In genomic region chr2:56117764-56118163, GRCh38 we compare ENCODE assay signal across 23 cellular contexts.
DNase-seq lines count a peak whose midpoint lies in the region; ATAC-seq, FAIRE-seq and TF ChIP-seq lines count a peak whose summit lies in the region.
"Had no signal": no experiment of that assay in that cellular context is flagged by ENCODE, and none has a peak within 500 bp of the region (broad histone marks: within the 10 kb centered on the region; RNA-seq: fewer than 3 reads in every experiment).

No MANE protein-coding gene starts in this region.

- H3K9me3 ChIP-seq in NT2/D1 (ENCODE audit: insufficient read depth, low read length) (no peaks in the 10 kb centered on the region), esophagus muscularis mucosa (no peaks in the 10 kb centered on the region), keratinocyte (ENCODE audit: control insufficient read depth, low read depth, low read length) (no peaks in the 10 kb centered on the region), upper lobe of right lung (no peaks in the 10 kb centered on the region)
- H3K9me3 ChIP-seq: neutrophil, prostate gland had no signal

- dilution Hi-C loops in keratinocyte (cut with MboI; ENCODE audit: extremely low pct_ligation_motif_present, low sequenced_read_pairs) = no loop called here

- TF ChIP-seq CTCF in esophagus muscularis mucosa (IDR thresholded peaks at IDR 0.05) (no peak), keratinocyte (optimal IDR thresholded peaks at IDR 0.05 in 1 of 3, IDR thresholded peaks at IDR 0.05 in 1 of 3, conservative IDR thresholded peaks at IDR 0.05 in 1 of 3; ENCODE audit: extremely low read depth in 1 of 3, insufficient read depth in 2 of 3, low read length in 3 of 3) (no peak), upper lobe of right lung (IDR thresholded peaks at IDR 0.05) (no peak)

- H3K4me1 ChIP-seq in NT2/D1 (ENCODE audit: insufficient read depth, insufficient read length) (peaks cover 3% of the 10 kb centered on the region), esophagus muscularis mucosa (no peaks in the 10 kb centered on the region), keratinocyte (ENCODE audit: control insufficient read depth, extremely low read depth, insufficient read depth, low read length) (peaks cover 7% of the 10 kb centered on the region), upper lobe of right lung (no peaks in the 10 kb centered on the region)
- H3K4me1 ChIP-seq: prostate gland had no signal

- no peak for FAIRE-seq in keratinocyte (lab: Jason Lieb, UNC)
- FAIRE-seq: A204.1, HTR-8/SVneo had no signal

- peak; percentile 24 for DNase-seq in H4 (ENCODE audit: low spot score)
- DNase-seq in NT2/D1 (ENCODE audit: low read depth, low spot score) = no peak
- peak; percentile 50 for DNase-seq in esophagus muscularis mucosa (ENCODE audit: extremely low spot score)
- no peak for DNase-seq in keratinocyte (ENCODE audit: low read depth, low spot score)
- DNase-seq in SK-N-DZ (ENCODE audit: low spot score) = no peak
- DNase-seq in upper lobe of right lung = no peak
- no peak for DNase-seq in stimulated activated CD4-positive, alpha-beta T cell treated with anti-CD3 and anti-CD28 coated beads, Interleukin-15, amount 100 ng/mL, for 24 hours
- DNase-seq in AML-193 (lab: John Stamatoyannopoulos, UW) = no peak
- DNase-seq: activated CD4-positive, alpha-beta T cell treated with anti-CD3 and anti-CD28 coated beads, Interleukin-2, amount 10 ng/mL, durations not matched to agents 7 days and 5 days; activated gamma-delta T cell treated with Interleukin-2 at 50 U/mL for 16 hours; activated T-cell treated with anti-CD3 and anti-CD28 coated beads, Interleukin-2, amount 50 U/mL, for 4 hours; CD8-positive, alpha-beta T cell; GDM1; Karpas-422; left colon; mesenchymal stem cell; NCI-H1436 treated with DMSO at 0.1 percent for 48 hours; SW 1271; T1000 had no signal

- H3K79me2 ChIP-seq in keratinocyte (ENCODE audit: control insufficient read depth, insufficient read depth, low read length) = no peaks in the 10 kb centered on the region

- no peak for ATAC-seq in upper lobe of right lung
- ATAC-seq: activated T-cell treated with anti-CD3 and anti-CD28 coated beads, Interleukin-2, amount 50 U/mL, for 4 hours; CD8-positive, alpha-beta T cell; left colon had no signal

- peak overlapping the region; percentile 38 for H3K4me2 ChIP-seq in keratinocyte (ENCODE audit: control insufficient read depth, extremely low read depth, insufficient read depth, low read depth, low read length)

- no peak for TF ChIP-seq EP300 in esophagus muscularis mucosa (IDR thresholded peaks at IDR 0.05)

- 82% methylated on average over 4 of the region's 4 CpGs for WGBS in esophagus muscularis mucosa

- no peaks in the 10 kb centered on the region for H3K36me3 ChIP-seq in NT2/D1 (ENCODE audit: insufficient read depth, insufficient read length, low read length)
- H3K36me3 ChIP-seq in esophagus muscularis mucosa = no peaks in the 10 kb centered on the region
- H3K36me3 ChIP-seq in keratinocyte (ENCODE audit: control insufficient read depth in 2 of 2, extremely low read depth in 1 of 2, insufficient read depth in 2 of 2, low read length in 2 of 2) = no peaks in the 10 kb centered on the region
- no peaks in the 10 kb centered on the region for H3K36me3 ChIP-seq in upper lobe of right lung
- H3K36me3 ChIP-seq: neutrophil, prostate gland had no signal

- no peaks in the 10 kb centered on the region for H4K20me1 ChIP-seq in keratinocyte (ENCODE audit: control insufficient read depth, extremely low read depth, insufficient read depth, low read length)

- TF ChIP-seq POLR2A in esophagus muscularis mucosa (IDR thresholded peaks at IDR 0.05; ENCODE audit: low read depth) = no peak

- H3K9ac ChIP-seq in NT2/D1 (ENCODE audit: insufficient read length, low read depth) (peak overlapping the region; percentile 25), keratinocyte (ENCODE audit: control insufficient read depth, extremely low read depth, insufficient read depth, low read length) (no peak overlapping the region)

- H3K27ac ChIP-seq in esophagus muscularis mucosa (replicated peaks in 1 of 4) (no peak overlapping the region), keratinocyte (ENCODE audit: control insufficient read depth, insufficient read depth, low read length) (no peak overlapping the region), upper lobe of right lung (no peak overlapping the region)
- H3K27ac ChIP-seq: neutrophil, prostate gland had no signal

- intact Hi-C loops in esophagus muscularis mucosa (cut with DNase I) (no loop called here), upper lobe of right lung (cut with DNase I) (no loop called here)

- H2AFZ ChIP-seq in keratinocyte (ENCODE audit: control insufficient read depth, low read length) = peak overlapping the region; percentile 71

- H3K27me3 ChIP-seq in NT2/D1 (ENCODE audit: insufficient read depth, insufficient read length) (no peaks in the 10 kb centered on the region), esophagus muscularis mucosa (no peaks in the 10 kb centered on the region), keratinocyte (ENCODE audit: control insufficient read depth, extremely low read depth, insufficient read depth, low read length) (no peaks in the 10 kb centered on the region), upper lobe of right lung (no peaks in the 10 kb centered on the region)
- H3K27me3 ChIP-seq: neutrophil had no signal

- H3K9me1 ChIP-seq in keratinocyte (ENCODE audit: control insufficient read depth, extremely low read depth, insufficient read depth, low read length) = no peaks in the 10 kb centered on the region

- no peak overlapping the region for H3K4me3 ChIP-seq in NT2/D1 (ENCODE audit: insufficient read length, low read depth)
- H3K4me3 ChIP-seq in esophagus muscularis mucosa = no peak overlapping the region
- H3K4me3 ChIP-seq in keratinocyte (ENCODE audit: control insufficient read depth in 2 of 3, extremely low read depth in 1 of 3, insufficient read depth in 2 of 3, low read depth in 1 of 3, low read length in 3 of 3) = no peak overlapping the region
- no peak overlapping the region for H3K4me3 ChIP-seq in upper lobe of right lung
- H3K4me3 ChIP-seq: prostate gland had no signal

Comparison
In these comparisons a context has a peak if more than half of its experiments do, and no peak if none do; other contexts are left out.
1. DNase-seq: peak in H4 (single experiment) and esophagus muscularis mucosa (single experiment); none in NT2/D1 (single experiment), keratinocyte (single experiment), SK-N-DZ (single experiment), upper lobe of right lung (single experiment), stimulated activated CD4-positive, alpha-beta T cell treated with anti-CD3 and anti-CD28 coated beads, Interleukin-15, amount 100 ng/mL, for 24 hours (single experiment) and AML-193 (0 of 2).